ENCODE assay signal across 8 cellular contexts in genomic region chr1:118809586-118809985, GRCh38.
"Had no signal": no experiment of that assay in that cellular context is flagged by ENCODE, and none has a peak within 500 bp of the region (broad histone marks: within the 10 kb centered on the region; RNA-seq: fewer than 3 reads in every experiment).

No MANE protein-coding gene starts in this region.

- H3K4me3 ChIP-seq: GM23338, HAP-1, K562 had no signal

- H3K4me1 ChIP-seq: HAP-1 had no signal

- H3K27ac Mint-ChIP-seq: GM23338, HFFc6 had no signal

- H3K36me3 ChIP-seq: HAP-1 had no signal

- H3K9me3 ChIP-seq: HAP-1 had no signal

- ATAC-seq: GM23338, HCT116, K562 had no signal

- DNase-seq: H7, HFFc6, IMR-90 had no signal

- H3K4me2 ChIP-seq: GM23338 had no signal

- H3K9me3 Mint-ChIP-seq: GM23338, HFFc6 had no signal

- H3K4me3 Mint-ChIP-seq: GM23338, HFFc6 had no signal

- H3K27ac ChIP-seq: HL-60 had no signal
